ENCODE assay signal across 17 cellular contexts in genomic region chr12:13209279-13210021, GRCh38. TPM values are rescaled to one million over a fixed set of nuclear protein-coding genes. Genes with fewer than 3 reads are reported as not detected.
A peak's percentile ranks its signal among the peaks of the same experiment; 100 is the strongest.
DNase-seq lines count a peak whose midpoint lies in the region; ATAC-seq and TF ChIP-seq lines count a peak whose summit lies in the region.
"Had no signal": no experiment of that assay in that cellular context is flagged by ENCODE, and none has a peak within 500 bp of the region (broad histone marks: within the 10 kb centered on the region; RNA-seq: fewer than 3 reads in every experiment).

No MANE protein-coding gene starts in this region.

- POLR2A ChIA-PET in GM10248 (lab: Yijun Ruan, JAX) = no interaction called here

- no peaks in the 10 kb centered on the region for H3K27me3 ChIP-seq in fibroblast of lung (ENCODE audit: control insufficient read depth, insufficient read depth, low read length)
- no peaks in the 10 kb centered on the region for H3K27me3 ChIP-seq in parathyroid adenoma (ENCODE audit: control insufficient read depth, insufficient read depth, low read length)

- peak overlapping the region; percentile 65 for H3K4me3 Mint-ChIP-seq in activated T-helper 17 cell treated with anti-CD3 and anti-CD28 coated beads, Interleukin-2, amount 50 U/mL, for 72 hours
- H3K4me3 Mint-ChIP-seq in natural killer cell treated with Interleukin-12 subunit alpha and Interleukin-12 subunit beta and Interleukin-15 and Interleukin-18, amount 100 ng/mL, for 72 hours = no peak overlapping the region
- H3K4me3 Mint-ChIP-seq: activated CD8-positive, alpha-beta T cell treated with anti-CD3 and anti-CD28 coated beads for 36 hours; B cell had no signal

- H3K9me3 Mint-ChIP-seq in activated T-helper 17 cell treated with anti-CD3 and anti-CD28 coated beads, Interleukin-2, amount 50 U/mL, for 72 hours = no peaks in the 10 kb centered on the region
- H3K9me3 Mint-ChIP-seq in natural killer cell treated with Interleukin-12 subunit alpha and Interleukin-12 subunit beta and Interleukin-15 and Interleukin-18, amount 100 ng/mL, for 72 hours = no peaks in the 10 kb centered on the region
- H3K9me3 Mint-ChIP-seq: activated CD8-positive, alpha-beta T cell treated with anti-CD3 and anti-CD28 coated beads for 36 hours had no signal

- H3K36me3 ChIP-seq in fibroblast of lung (ENCODE audit: control insufficient read depth, insufficient read depth, low read length) = peaks cover 19% of the 10 kb centered on the region
- H3K36me3 ChIP-seq in parathyroid adenoma (ENCODE audit: control insufficient read depth, insufficient read depth, low read length) = no peaks in the 10 kb centered on the region

- H4K20me1 ChIP-seq in fibroblast of lung (ENCODE audit: control insufficient read depth, extremely low read depth, insufficient read depth, low read length) = no peaks in the 10 kb centered on the region

- H3K9ac ChIP-seq in fibroblast of lung (ENCODE audit: insufficient read depth, low read length) (no peak overlapping the region), parathyroid adenoma (no peak overlapping the region)

- TF ChIP-seq CTCF in fibroblast of lung (conservative IDR thresholded peaks at IDR 0.05 in 1 of 2, IDR thresholded peaks at IDR 0.05 in 1 of 2; ENCODE audit: low read depth in 1 of 2, low read length in 2 of 2) (no peak), parathyroid adenoma (IDR thresholded peaks at IDR 0.05) (no peak), GM10248 (IDR thresholded peaks at IDR 0.05; ENCODE audit: control extremely low read depth, extremely low read depth, low read depth, missing control alignments) (no peak)

- H3K27ac Mint-ChIP-seq in activated T-helper 17 cell treated with anti-CD3 and anti-CD28 coated beads, Interleukin-2, amount 50 U/mL, for 72 hours = peak overlapping the region; percentile 87
- H3K27ac Mint-ChIP-seq in natural killer cell treated with Interleukin-12 subunit alpha and Interleukin-12 subunit beta and Interleukin-15 and Interleukin-18, amount 100 ng/mL, for 72 hours = no peak overlapping the region
- H3K27ac Mint-ChIP-seq: B cell had no signal

- CTCF ChIA-PET in GM10248 (lab: Yijun Ruan, JAX) = interaction anchor here (0.8 to 5.7 kb wide), 6 partner anchors 10 to 420 kb away, joined by 3 to 117 read pairs (median 4); partner anchors contain the start of gene EMP1

- peak overlapping the region; percentile 89 for H3K27ac ChIP-seq in fibroblast of lung (ENCODE audit: insufficient read depth, low read length)
- H3K27ac ChIP-seq in parathyroid adenoma = peak overlapping the region; percentile 17

- H2AFZ ChIP-seq in fibroblast of lung (ENCODE audit: low read length) (no peak overlapping the region), parathyroid adenoma (no peak overlapping the region)

- H3K4me1 ChIP-seq in fibroblast of lung (ENCODE audit: control insufficient read depth, extremely low read depth, insufficient read depth, low read length) = peaks cover 64% of the 10 kb centered on the region
- peaks cover 5% of the 10 kb centered on the region for H3K4me1 ChIP-seq in parathyroid adenoma

- H3K4me2 ChIP-seq in fibroblast of lung (ENCODE audit: extremely low read depth, insufficient read depth, low read length) = peak overlapping the region; percentile 73
- H3K4me2 ChIP-seq in parathyroid adenoma (ENCODE audit: low read length) = no peak overlapping the region

- peaks cover 47% of the 10 kb centered on the region for H3K4me1 Mint-ChIP-seq in activated T-helper 17 cell treated with anti-CD3 and anti-CD28 coated beads, Interleukin-2, amount 50 U/mL, for 72 hours
- peaks cover 0 to 6% of the 10 kb centered on the region in 2 donors for H3K4me1 Mint-ChIP-seq in natural killer cell treated with Interleukin-12 subunit alpha and Interleukin-12 subunit beta and Interleukin-15 and Interleukin-18, amount 100 ng/mL, for 72 hours (ENCODE audit: low read depth in 2 of 2)

- peaks cover 91% of the 10 kb centered on the region for H3K79me2 ChIP-seq in fibroblast of lung (ENCODE audit: control insufficient read depth, insufficient read depth, low read length)
- no peaks in the 10 kb centered on the region for H3K79me2 ChIP-seq in parathyroid adenoma

- H3K27me3 Mint-ChIP-seq in activated T-helper 17 cell treated with anti-CD3 and anti-CD28 coated beads, Interleukin-2, amount 50 U/mL, for 72 hours = no peaks in the 10 kb centered on the region
- peaks cover 18 to 23% of the 10 kb centered on the region in 2 donors for H3K27me3 Mint-ChIP-seq in natural killer cell treated with Interleukin-12 subunit alpha and Interleukin-12 subunit beta and Interleukin-15 and Interleukin-18, amount 100 ng/mL, for 72 hours

- DNase-seq in ELR (ENCODE audit: low read depth) = peak; percentile 23
- no peak for DNase-seq in fibroblast of lung (ENCODE audit: low read depth in 2 of 2)
- DNase-seq in HK-2 (ENCODE audit: unreplicated experiment) = no peak
- no peak for DNase-seq in OCI-M2 (lab: John Stamatoyannopoulos, UW; ENCODE audit: unreplicated experiment)
- DNase-seq in GM10248 (ENCODE audit: extremely low spot score) = no peak
- no peak for DNase-seq in natural killer cell treated with Interleukin-12 subunit alpha and Interleukin-12 subunit beta and Interleukin-15 and Interleukin-18, amount 100 ng/mL, for 72 hours (ENCODE audit: low spot score)
- DNase-seq: activated effector memory CD4-positive, alpha-beta T cell treated with anti-CD3 and anti-CD28 coated beads, Interleukin-2, amount 50 U/mL, for 16 hours; effector memory CD4-positive, alpha-beta T cell; NCI-H187; NCI-H82; posterior cingulate gyrus; trophoblast cell had no signal

- H3K36me3 Mint-ChIP-seq in activated T-helper 17 cell treated with anti-CD3 and anti-CD28 coated beads, Interleukin-2, amount 50 U/mL, for 72 hours (ENCODE audit: low read depth) = peaks cover 32% of the 10 kb centered on the region
- H3K36me3 Mint-ChIP-seq in natural killer cell treated with Interleukin-12 subunit alpha and Interleukin-12 subunit beta and Interleukin-15 and Interleukin-18, amount 100 ng/mL, for 72 hours = no peaks in the 10 kb centered on the region

- H3K9me3 ChIP-seq in fibroblast of lung (ENCODE audit: control insufficient read depth, insufficient read depth, low read depth, low read length) = no peaks in the 10 kb centered on the region
- H3K9me3 ChIP-seq in parathyroid adenoma (ENCODE audit: control insufficient read depth, low read length) = no peaks in the 10 kb centered on the region

- no peak overlapping the region for H3K4me3 ChIP-seq in fibroblast of lung (replicated peaks in 1 of 4; ENCODE audit: control extremely low read depth in 1 of 4, insufficient read depth in 1 of 4, low read depth in 3 of 4, low read length in 4 of 4)
- H3K4me3 ChIP-seq in parathyroid adenoma (ENCODE audit: low read depth, low read length) = no peak overlapping the region
- H3K4me3 ChIP-seq: lung had no signal

- ATAC-seq in activated T-helper 17 cell treated with anti-CD3 and anti-CD28 coated beads, Interleukin-2, amount 50 U/mL, for 72 hours (replicated peaks) = no peak
- no peak for ATAC-seq in natural killer cell treated with Interleukin-12 subunit alpha and Interleukin-12 subunit beta and Interleukin-15 and Interleukin-18, amount 100 ng/mL, for 72 hours

RNA-seq across cellular contexts. Expression of gene EMP1, which starts 12.9 kb away (rescaled TPM):
- total RNA-seq in activated T-helper 17 cell treated with anti-CD3 and anti-CD28 coated beads, Interleukin-2, amount 50 U/mL, for 72 hours = 10 to 100 TPM; 36.7 to 60.2 TPM
- total RNA-seq in fibroblast of lung = 27.5 and 53.5 TPM in 2 replicates
- 374 and 437 TPM in 2 replicates for polyA plus RNA-seq in fibroblast of lung
- polyA plus RNA-seq in fibroblast of lung (2012) = 488 and 577 TPM in 2 replicates
- 599 and 783 TPM in 2 replicates for polyA minus RNA-seq in fibroblast of lung (ENCODE audit: low replicate concordance)
- total RNA-seq in natural killer cell treated with Interleukin-12 subunit alpha and Interleukin-12 subunit beta and Interleukin-15 and Interleukin-18, amount 100 ng/mL, for 72 hours = 1 to 10 TPM; 1.4 to 4.2 TPM
